1 cellular context compared by ENCODE assay signal in genomic region chr17:75033346-75034235, GRCh38.
TF ChIP-seq lines count a peak whose summit lies in the region.

No MANE protein-coding gene starts in this region.

TF ChIP-seq in HepG2, 621 proteins besides CTCF, POLR2A, EP300 and RAD21 (continued from another document and continues in another):
- TF ChIP-seq NFAT5 (CRISPR knock-in tag; IDR thresholded peaks at IDR 0.05) (no peak), KIAA2018 (CRISPR knock-in tag; IDR thresholded peaks at IDR 0.05; ENCODE audit: borderline replicate concordance) (no peak), TEAD2 (CRISPR knock-in tag; IDR thresholded peaks at IDR 0.05) (no peak), MAFK (conservative IDR thresholded peaks at IDR 0.05 in 1 of 2, IDR thresholded peaks at IDR 0.05 in 1 of 2; ENCODE audit: low read length in 2 of 2) (no peak), HDAC2 (CRISPR knock-in tag; IDR thresholded peaks at IDR 0.05) (peak; percentile 90), MIER2 (CRISPR knock-in tag; IDR thresholded peaks at IDR 0.05) (peak; percentile 75), NPAS2 (CRISPR knock-in tag; IDR thresholded peaks at IDR 0.05; ENCODE audit: borderline replicate concordance) (no peak), SRSF9 (IDR thresholded peaks at IDR 0.05; ENCODE audit: borderline replicate concordance, insufficient read depth, low read depth, low read length, poor library complexity, severe bottlenecking) (no peak), CC2D1A (CRISPR knock-in tag; IDR thresholded peaks at IDR 0.05) (no peak), ZNF30 (CRISPR knock-in tag; IDR thresholded peaks at IDR 0.05) (peak; percentile 29; the same call in 1 of the 2 replicates), NFE2 (CRISPR knock-in tag; IDR thresholded peaks at IDR 0.05) (no peak), CEBPG (CRISPR knock-in tag; IDR thresholded peaks at IDR 0.05) (peak; percentile 71), NBN (conservative IDR thresholded peaks at IDR 0.05) (no peak), MEIS2 (CRISPR knock-in tag; IDR thresholded peaks at IDR 0.05) (peak; percentile 86), ZNF619 (CRISPR knock-in tag; IDR thresholded peaks at IDR 0.05) (0 out of 2 replicates have a peak, but pooled peaks have one; percentile 28), ZBTB8A (CRISPR knock-in tag; IDR thresholded peaks at IDR 0.05; ENCODE audit: borderline replicate concordance, low read depth) (peak; percentile 14; the same call in 1 of the 2 replicates), FLYWCH1 (CRISPR knock-in tag; IDR thresholded peaks at IDR 0.05) (peak; percentile 64; the same call in 1 of the 2 replicates), ZNF646 (CRISPR knock-in tag; IDR thresholded peaks at IDR 0.05) (no peak), GABPB1 (CRISPR knock-in tag; IDR thresholded peaks at IDR 0.05) (no peak; the same call in none of the 2 replicates), FOSL1 (CRISPR knock-in tag; IDR thresholded peaks at IDR 0.05; ENCODE audit: borderline replicate concordance) (no peak; the same call in 1 of the 2 replicates), MTA3 (CRISPR knock-in tag; IDR thresholded peaks at IDR 0.05) (no peak), ZNF468 (CRISPR knock-in tag; IDR thresholded peaks at IDR 0.05) (no peak), ZFP91 (CRISPR knock-in tag; IDR thresholded peaks at IDR 0.05; ENCODE audit: borderline replicate concordance) (peak; percentile 41), SETDB1 (CRISPR knock-in tag; IDR thresholded peaks at IDR 0.05; ENCODE audit: borderline replicate concordance) (0 out of 2 replicates have a peak, but pooled peaks have one; percentile 36), ZGPAT (CRISPR knock-in tag; IDR thresholded peaks at IDR 0.05) (peak; percentile 84; the same call in 1 of the 2 replicates), MED13 (CRISPR knock-in tag; IDR thresholded peaks at IDR 0.05) (no peak), CHD2 (IDR thresholded peaks at IDR 0.05; ENCODE audit: low read depth, low read length) (no peak; the same call in 1 of the 2 replicates), ZNF101 (CRISPR knock-in tag; IDR thresholded peaks at IDR 0.05; ENCODE audit: borderline replicate concordance, low read depth) (peak; percentile 61; the same call in 1 of the 2 replicates), POLR2G (IDR thresholded peaks at IDR 0.05; ENCODE audit: low read depth, low read length) (no peak), PAF1 (CRISPR knock-in tag; IDR thresholded peaks at IDR 0.05) (no peak), POGZ (CRISPR knock-in tag; IDR thresholded peaks at IDR 0.05) (0 out of 2 replicates have a peak, but pooled peaks have one; percentile 30), ZNF432 (CRISPR knock-in tag; IDR thresholded peaks at IDR 0.05; ENCODE audit: borderline replicate concordance) (no peak), KDM3A (CRISPR knock-in tag; IDR thresholded peaks at IDR 0.05; ENCODE audit: low read depth) (peak; percentile 64; the same call in 1 of the 2 replicates), ZNF569 (CRISPR knock-in tag; IDR thresholded peaks at IDR 0.05; ENCODE audit: borderline replicate concordance) (no peak), NFE2L1 (CRISPR knock-in tag; IDR thresholded peaks at IDR 0.05; ENCODE audit: borderline replicate concordance) (peak; percentile 83; the same call in 1 of the 2 replicates)
